Comparison of ENCODE assay signal across 20 cellular contexts in the genomic region with DNA sequence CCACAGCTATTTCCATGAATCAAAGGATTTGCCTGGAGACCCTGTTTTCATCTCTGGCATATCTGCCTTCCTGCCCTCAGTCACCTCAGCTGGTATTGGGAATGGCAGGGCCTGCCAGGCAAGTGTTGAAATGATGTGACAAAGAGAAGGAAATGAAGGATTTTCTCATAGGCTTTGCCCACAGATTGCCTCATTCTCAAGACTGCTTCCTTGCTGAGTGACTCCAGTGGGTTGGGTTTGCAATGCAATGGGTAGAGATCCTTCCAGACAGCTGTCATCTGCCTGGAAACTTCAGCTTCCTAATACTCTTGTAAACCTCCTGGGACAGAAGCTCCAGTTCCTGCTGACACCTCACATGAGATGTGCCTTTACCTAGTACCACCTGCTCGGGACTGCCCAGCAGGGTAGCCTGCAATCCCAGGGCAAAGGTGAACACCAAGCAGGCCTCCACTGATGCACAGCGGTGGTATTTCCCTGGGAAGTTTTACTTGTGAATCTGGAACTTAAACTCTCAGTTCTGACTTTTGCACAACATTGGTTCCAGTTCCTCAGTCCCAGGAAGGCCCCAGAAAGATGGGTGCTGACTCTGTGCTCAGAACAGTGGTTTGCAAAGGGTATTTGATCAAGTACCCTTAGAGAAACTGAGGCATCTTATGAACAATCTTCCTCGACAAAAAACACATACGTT.
DNase-seq lines count a peak whose midpoint lies in the region; ATAC-seq, FAIRE-seq and TF ChIP-seq lines count a peak whose summit lies in the region.
"Had no signal": no experiment of that assay in that cellular context is flagged by ENCODE, and none has a peak within 500 bp of the region (broad histone marks: within the 10 kb centered on the region; RNA-seq: fewer than 3 reads in every experiment).

No MANE protein-coding gene starts in this region.

- no peak overlapping the region for H3K4me3 ChIP-seq in GM12865 (ENCODE audit: low read depth, low read length)
- H3K4me3 ChIP-seq in epithelial cell of esophagus (ENCODE audit: low read length) = no peak overlapping the region
- no peak overlapping the region for H3K4me3 ChIP-seq in small intestine (ENCODE audit: low read depth in 1 of 2, low read length in 2 of 2)
- H3K4me3 ChIP-seq in SJCRH30 = no peak overlapping the region
- H3K4me3 ChIP-seq: heart right ventricle, tibial artery had no signal

- H3K27ac ChIP-seq in small intestine (ENCODE audit: low read depth in 1 of 2, low read length in 1 of 2) (no peak overlapping the region), SJCRH30 (no peak overlapping the region)
- H3K27ac ChIP-seq: tibial artery had no signal

- H3K36me3 ChIP-seq in small intestine (ENCODE audit: control insufficient read depth in 2 of 2, insufficient read depth in 2 of 2, low read length in 2 of 2) (no peaks in the 10 kb centered on the region), SJCRH30 (no peaks in the 10 kb centered on the region)
- H3K36me3 ChIP-seq: heart right ventricle, tibial artery had no signal

- DNase-seq in GM12865 (ENCODE audit: low read depth) (peak; percentile 46), epithelial cell of esophagus (ENCODE audit: low read depth) (peak; percentile 80), small intestine (peak; percentile 32), SJCRH30 (no peak)
- no peak for DNase-seq in effector CD8-positive, alpha-beta T cell (lab: John Stamatoyannopoulos, UW)
- DNase-seq: activated CD4-positive, alpha-beta T cell treated with anti-CD3 and anti-CD28 coated beads for 36 hours; activated CD8-positive, alpha-beta memory T cell treated with anti-CD3 and anti-CD28 coated beads, Interleukin-2, amount 50 U/mL, for 4 hours; activated gamma-delta T cell treated with Interleukin-2 at 50 U/mL for 16 hours; C1 segment of cervical spinal cord; heart right ventricle; KBM-7; naive thymus-derived CD8-positive, alpha-beta T cell; NCI-H1092; NCI-H2107; NCI-H69; posterior cingulate gyrus had no signal

- no peak for TF ChIP-seq CTCF in GM12865 (IDR thresholded peaks at IDR 0.05; ENCODE audit: insufficient read depth, low read depth, low read length, missing control alignments)
- TF ChIP-seq CTCF in epithelial cell of esophagus (IDR thresholded peaks at IDR 0.05; ENCODE audit: insufficient read depth, low read depth, low read length, missing control alignments) = no peak

- H3K9me3 ChIP-seq in small intestine (ENCODE audit: control insufficient read depth, low read depth) = no peaks in the 10 kb centered on the region
- H3K9me3 ChIP-seq in SJCRH30 (replicated peaks) = no peaks in the 10 kb centered on the region
- H3K9me3 ChIP-seq: heart right ventricle, tibial artery had no signal

- no peak for FAIRE-seq in small intestine (lab: Jason Lieb, UNC)
- FAIRE-seq: islet of Langerhans had no signal

- H3K27me3 ChIP-seq in small intestine (ENCODE audit: control insufficient read depth in 2 of 2, insufficient read depth in 2 of 2, low read length in 2 of 2) (no peaks in the 10 kb centered on the region), SJCRH30 (no peaks in the 10 kb centered on the region)
- H3K27me3 ChIP-seq: heart right ventricle, tibial artery had no signal

- peaks cover 11 to 13% of the 10 kb centered on the region in 2 donors for H3K4me1 ChIP-seq in small intestine (ENCODE audit: control insufficient read depth in 2 of 2, insufficient read depth in 1 of 2, low read depth in 1 of 2, low read length in 1 of 2)
- no peaks in the 10 kb centered on the region for H3K4me1 ChIP-seq in SJCRH30

- 63 to 78% (median 67%) methylated on average over 4 of the region's 4 CpGs for WGBS in small intestine, 3 donors

- ATAC-seq in HG02798 (IDR thresholded peaks at IDR 0.05; ENCODE audit: poor library complexity, unreplicated experiment) (peak; percentile 46), GM21423 (IDR thresholded peaks at IDR 0.05; ENCODE audit: unreplicated experiment) (no peak)
- ATAC-seq: activated CD4-positive, alpha-beta T cell treated with anti-CD3 and anti-CD28 coated beads for 36 hours; naive thymus-derived CD8-positive, alpha-beta T cell had no signal

Comparison
In these comparisons a context has a peak if more than half of its experiments do, and no peak if none do; other contexts are left out.
1. DNase-seq: peak in GM12865 (single experiment), epithelial cell of esophagus (single experiment) and small intestine (single experiment); none in SJCRH30 (0 of 2) and effector CD8-positive, alpha-beta T cell (single experiment).